Comparison of ENCODE assay signal across 8 cellular contexts in the genomic region with DNA sequence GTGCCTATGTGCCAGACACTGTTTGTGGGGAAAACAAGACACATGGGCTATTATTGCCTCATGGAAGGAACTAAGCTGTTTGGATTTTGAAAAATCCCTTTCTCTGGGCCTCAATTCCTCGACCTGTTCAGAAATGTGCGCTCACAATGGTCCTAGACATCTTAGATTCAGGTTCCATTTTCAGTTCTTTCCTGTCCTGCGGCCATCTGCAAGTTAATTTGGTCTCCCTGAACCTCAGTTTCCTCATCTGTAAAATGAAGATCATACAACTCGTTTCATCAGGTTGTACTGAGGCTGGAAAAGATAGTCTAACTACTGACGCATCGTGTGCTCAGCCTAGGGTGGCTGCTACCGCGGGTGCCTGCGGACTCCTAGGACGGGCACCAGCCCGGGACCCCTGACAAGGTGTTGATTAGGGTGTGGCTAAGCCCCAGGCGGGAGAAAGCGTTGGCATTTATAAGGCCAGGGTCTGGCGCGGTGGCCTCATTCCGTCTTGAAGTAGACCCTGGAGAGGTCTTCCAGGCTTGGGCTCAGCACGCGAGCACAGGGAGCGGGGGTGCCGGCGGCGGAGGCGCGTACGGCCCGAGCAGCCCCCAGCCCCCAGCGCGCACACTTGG. TPM values are rescaled to one million over a fixed set of nuclear protein-coding genes. Genes with fewer than 3 reads are reported as not detected.
DNase-seq lines count a peak whose midpoint lies in the region; ATAC-seq and TF ChIP-seq lines count a peak whose summit lies in the region.

No MANE protein-coding gene starts in this region.

- peak overlapping the region; percentile 83 for H3K27ac ChIP-seq in WERI-Rb-1
- peak overlapping the region; percentile 85 to 97 (median 94) for H3K27ac ChIP-seq in esophagus squamous epithelium

- H3K4me3 ChIP-seq in WERI-Rb-1 (ENCODE audit: low read depth, low read length) (peak overlapping the region; percentile 86), esophagus squamous epithelium (peak overlapping the region; percentile 71 to 100 (median 96))

- no peak for TF ChIP-seq CTCF in WERI-Rb-1 (IDR thresholded peaks at IDR 0.05; ENCODE audit: low read depth, low read length)
- no peak for TF ChIP-seq CTCF in esophagus squamous epithelium (IDR thresholded peaks at IDR 0.05)

- H3K27me3 ChIP-seq in WERI-Rb-1 (ENCODE audit: insufficient read depth, low read depth, severe bottlenecking), result no peaks in the 10 kb centered on the region
- no peaks in the 10 kb centered on the region for H3K27me3 ChIP-seq in esophagus squamous epithelium

- intact Hi-C loops in esophagus squamous epithelium (cut with DNase I), result no loop called here

- whole genome bisulfite sequencing in esophagus squamous epithelium, 2 donors, result 17 to 31% methylated on average over 8 to 11 of the region's 28 CpGs

- DNase-seq in DMS153 treated with DMSO at 0.1 percent for 48 hours (lab: John Stamatoyannopoulos, UW; ENCODE audit: unreplicated experiment), result peak; percentile 16
- no peak for DNase-seq in DMS153 (lab: John Stamatoyannopoulos, UW)
- DNase-seq in WERI-Rb-1, result no peak
- DNase-seq in esophagus squamous epithelium (lab: John Stamatoyannopoulos, UW), result no peak
- DNase-seq in occipital lobe (lab: John Stamatoyannopoulos, UW), result peak; percentile 62
- DNase-seq in NCI-H187 treated with DMSO at 0.1 percent for 48 hours (lab: John Stamatoyannopoulos, UW), result no peak
- no peak for DNase-seq in NCI-H2107 (lab: John Stamatoyannopoulos, UW)

- ATAC-seq in HG03025 (IDR thresholded peaks at IDR 0.05; ENCODE audit: low FRiP score, unreplicated experiment), result peak; percentile 17

- no peak for TF ChIP-seq POLR2A in esophagus squamous epithelium (IDR thresholded peaks at IDR 0.05)

- H3K36me3 ChIP-seq in WERI-Rb-1 (peaks cover 25% of the 10 kb centered on the region), esophagus squamous epithelium (peaks cover 0 to 10% (median 0%) of the 10 kb centered on the region in 3 donors)

- H3K9me3 ChIP-seq in WERI-Rb-1 (ENCODE audit: severe bottlenecking) (no peaks in the 10 kb centered on the region), esophagus squamous epithelium (no peaks in the 10 kb centered on the region)

- H3K4me1 ChIP-seq in esophagus squamous epithelium, result peaks cover 0 to 46% (median 29%) of the 10 kb centered on the region in 3 donors

RNA-seq across cellular contexts. Expression of a gene that starts 0.5 kb away (rescaled TPM):
- total RNA-seq in esophagus squamous epithelium (10 to 100 TPM; 37.8 to 44.0 (median 41.2) TPM), occipital lobe (23.7 TPM)

RNA-seq across cellular contexts. Expression of a gene that starts 35.4 kb away (rescaled TPM):
- total RNA-seq in esophagus squamous epithelium (10 to 100 TPM; 57.4 to 86.3 (median 78.0) TPM), occipital lobe (57.9 TPM)

RNA-seq across cellular contexts. Expression of a gene that starts 48.2 kb away (rescaled TPM):
- total RNA-seq in esophagus squamous epithelium (10 to 100 TPM; 51.9 to 75.5 (median 64.4) TPM), occipital lobe (20.7 TPM)

RNA-seq across cellular contexts. Expression of a gene that starts 51.2 kb away (rescaled TPM):
- total RNA-seq in esophagus squamous epithelium (1,000 to 10,000 TPM in 2 of 4 donors, 100 to 1,000 TPM in 2; 698 to 1,431 (median 989) TPM), occipital lobe (852 TPM)

RNA-seq across cellular contexts. Expression of a gene that starts 57.8 kb away (rescaled TPM):
- total RNA-seq in esophagus squamous epithelium (10 to 100 TPM; 55.1 to 81.0 (median 60.4) TPM), occipital lobe (20.0 TPM)

Comparison
In these comparisons a context has a peak if more than half of its experiments do, and no peak if none do; other contexts are left out.
1. DNase-seq: peak in DMS153 treated with DMSO at 0.1 percent for 48 hours (single experiment) and occipital lobe (single experiment); none in DMS153 (single experiment), WERI-Rb-1 (single experiment), esophagus squamous epithelium (single experiment), NCI-H187 treated with DMSO at 0.1 percent for 48 hours (single experiment) and NCI-H2107 (single experiment).